ENCODE assay signal across 8 cellular contexts in genomic region chr1:27634982-27635362, GRCh38. TPM values are rescaled to one million over a fixed set of nuclear protein-coding genes. Genes with fewer than 3 reads are reported as not detected.
A peak's percentile ranks its signal among the peaks of the same experiment; 100 is the strongest.
DNase-seq lines count a peak whose midpoint lies in the region; ATAC-seq and TF ChIP-seq lines count a peak whose summit lies in the region.

Gene FGR (minus strand): TSS chr1:27635185. CDS start chr1:27623916, 11,269 bp downstream.

- peaks cover 50% of the 10 kb centered on the region for H3K4me1 Mint-ChIP-seq in T-helper 1 cell treated with Interleukin-12 subunit alpha and Interleukin-12 subunit beta and Interleukin-4 antibody, amounts not matched to agents 30 μg/mL and 1 μg/mL, for 36 hours (ENCODE audit: low read depth)

- no peaks in the 10 kb centered on the region for H3K36me3 ChIP-seq in thoracic aorta

- no peaks in the 10 kb centered on the region for H3K9me3 ChIP-seq in thoracic aorta

- H3K9me3 Mint-ChIP-seq in T-helper 1 cell treated with Interleukin-12 subunit alpha and Interleukin-12 subunit beta and Interleukin-4 antibody, amounts not matched to agents 30 μg/mL and 1 μg/mL, for 36 hours: no peaks in the 10 kb centered on the region

- TF ChIP-seq CTCF in cardiac fibroblast (IDR thresholded peaks at IDR 0.05; ENCODE audit: low read depth, low read length): no peak
- TF ChIP-seq CTCF in lower leg skin (IDR thresholded peaks at IDR 0.05): no peak
- no peak for TF ChIP-seq CTCF in thoracic aorta (IDR thresholded peaks at IDR 0.05)
- TF ChIP-seq CTCF in GM20000 (IDR thresholded peaks at IDR 0.05; ENCODE audit: extremely low read depth, missing control alignments): no peak

- peaks cover 2 to 27% of the 10 kb centered on the region in 2 donors for H3K4me1 ChIP-seq in thoracic aorta (ENCODE audit: control insufficient read depth in 1 of 2, low read depth in 2 of 2)

- peaks cover 4% of the 10 kb centered on the region for H3K27me3 Mint-ChIP-seq in T-helper 1 cell treated with Interleukin-12 subunit alpha and Interleukin-12 subunit beta and Interleukin-4 antibody, amounts not matched to agents 30 μg/mL and 1 μg/mL, for 36 hours (ENCODE audit: low read depth)

- intact Hi-C loops in lower leg skin (cut with DNase I; ENCODE audit: low total_unique reads): no loop called here

- H3K4me3 Mint-ChIP-seq in T-helper 1 cell treated with Interleukin-12 subunit alpha and Interleukin-12 subunit beta and Interleukin-4 antibody, amounts not matched to agents 30 μg/mL and 1 μg/mL, for 36 hours: peak within 1 kb of the TSS; percentile 57

- 60 to 65% methylated on average over 18 to 27 of the region's 28 CpGs for WGBS in lower leg skin, 2 donors

- ATAC-seq in thoracic aorta (ENCODE audit: insufficient number of reproducible peaks, low FRiP score, low read depth) (no peak), esophagus mucosa (no peak)

- H3K4me3 ChIP-seq in cardiac fibroblast (replicated peaks in 1 of 2; ENCODE audit: low read depth in 2 of 2, low read length in 2 of 2) (peak within 1 kb of the TSS; percentile 30 to 35), lower leg skin (ENCODE audit: low read depth, poor library complexity, severe bottlenecking) (peak within 1 kb of the TSS; percentile 24), thoracic aorta (peak within 1 kb of the TSS; percentile 71)

- H3K27me3 ChIP-seq in thoracic aorta (replicated peaks; ENCODE audit: insufficient read depth): peaks cover 8% of the 10 kb centered on the region

- no peak for TF ChIP-seq POLR2A in lower leg skin (IDR thresholded peaks at IDR 0.05)

- DNase-seq in T-helper 1 cell (no peak), cardiac fibroblast (ENCODE audit: low read depth in 2 of 2) (no peak), lower leg skin (ENCODE audit: low spot score in 2 of 2) (no peak), thoracic aorta (ENCODE audit: low spot score) (no peak), GM20000 (ENCODE audit: low spot score) (no peak), hepatic stellate cell (ENCODE audit: low spot score) (no peak)

- peak within 1 kb of the TSS; percentile 22 to 28 for H3K27ac ChIP-seq in thoracic aorta

- H3K36me3 Mint-ChIP-seq in T-helper 1 cell treated with Interleukin-12 subunit alpha and Interleukin-12 subunit beta and Interleukin-4 antibody, amounts not matched to agents 30 μg/mL and 1 μg/mL, for 36 hours (ENCODE audit: low read depth): no peaks in the 10 kb centered on the region

- peak within 1 kb of the TSS; percentile 70 for H3K27ac Mint-ChIP-seq in T-helper 1 cell treated with Interleukin-12 subunit alpha and Interleukin-12 subunit beta and Interleukin-4 antibody, amounts not matched to agents 30 μg/mL and 1 μg/mL, for 36 hours

RNA-seq across cellular contexts. Expression of gene FGR, which starts in this region (rescaled TPM):
- total RNA-seq in lower leg skin (1 to 10 TPM; 4.3 to 9.8 (median 5.2) TPM), thoracic aorta (10 to 100 TPM; 17.0 to 21.5 TPM), esophagus mucosa (1.3 TPM)
